In the genomic region with DNA sequence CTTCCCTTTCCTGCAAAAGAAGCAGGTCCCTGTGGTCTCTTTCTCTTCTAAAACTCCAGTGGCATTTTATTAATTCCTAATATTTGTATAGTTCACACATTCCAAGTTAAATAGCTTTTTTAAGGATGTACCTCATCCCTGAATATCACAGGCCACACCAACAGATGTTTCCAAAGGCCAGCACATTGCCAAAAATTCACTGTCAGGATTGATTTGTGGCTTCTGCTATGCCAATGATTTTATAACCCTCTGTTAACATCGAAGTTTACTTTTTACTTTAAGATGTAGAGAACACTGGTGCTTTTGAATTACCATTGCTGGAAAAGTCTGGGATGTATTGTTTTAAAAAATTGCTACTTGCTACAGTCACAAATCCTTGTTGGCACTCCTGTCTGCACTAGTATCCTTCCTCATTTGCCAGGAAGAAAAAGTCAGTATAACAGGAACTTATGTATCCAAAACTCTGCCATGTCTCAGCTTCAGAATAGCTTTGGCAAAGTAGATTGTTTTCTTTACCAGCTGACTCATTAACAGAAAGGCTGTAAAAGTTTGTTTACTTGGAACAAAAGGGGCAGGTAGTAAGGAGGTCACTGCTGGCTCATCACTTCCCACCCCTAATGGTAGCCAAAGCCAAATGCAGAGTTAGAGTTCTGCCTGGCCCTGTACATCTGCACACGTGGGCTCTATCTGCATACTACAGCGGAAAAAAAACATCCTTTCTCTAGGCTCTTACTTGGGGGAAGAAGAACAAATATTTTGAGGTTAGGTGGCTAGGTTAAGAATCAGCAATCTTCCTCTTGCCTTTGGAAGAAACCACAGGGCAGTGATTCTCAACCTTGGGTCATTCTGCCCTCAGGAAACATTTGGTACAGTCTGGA, we compare ENCODE assay signal across 10 cellular contexts.
DNase-seq lines count a peak whose midpoint lies in the region; TF ChIP-seq lines count a peak whose summit lies in the region.
"Had no signal": no experiment of that assay in that cellular context is flagged by ENCODE, and none has a peak within 500 bp of the region (broad histone marks: within the 10 kb centered on the region; RNA-seq: fewer than 3 reads in every experiment).

No MANE protein-coding gene starts in this region.

- H3K27ac ChIP-seq in HEK293 (ENCODE audit: extremely low read depth, low read depth, low read length): no peak overlapping the region
- H3K27ac ChIP-seq in skeletal muscle tissue (ENCODE audit: low read depth, low read length): peak overlapping the region; percentile 67

- POLR2A ChIA-PET in HEK293 (lab: Yijun Ruan, JAX): interaction anchor here (0.6 kb wide), 1 partner anchor 14 kb away, joined by 7 read pairs; no protein-coding TSS in a partner anchor
- POLR2A ChIA-PET in activated CD4-positive, alpha-beta memory T cell treated with anti-CD3 and anti-CD28 coated beads, Interleukin-2, amount 10 ng/mL, durations not matched to agents 7 days and 5 days (lab: Charles Lee): no interaction called here
- POLR2A ChIA-PET in GM10248 (lab: Yijun Ruan, JAX): interaction anchor here (0.6 kb wide), 1 partner anchor 59 kb away, joined by 3 read pairs; no protein-coding TSS in a partner anchor

- TF ChIP-seq CTCF in HEK293 (tag by site-specific recombination; IDR thresholded peaks at IDR 0.05) (no peak), astrocyte of the cerebellum (IDR thresholded peaks at IDR 0.05; ENCODE audit: low read depth, low read length, missing control alignments) (no peak), GM10248 (IDR thresholded peaks at IDR 0.05; ENCODE audit: control extremely low read depth, extremely low read depth, low read depth, missing control alignments) (no peak)

- H3K4me3 ChIP-seq in HEK293 (ENCODE audit: low read depth, low read length): no peak overlapping the region
- no peak overlapping the region for H3K4me3 ChIP-seq in astrocyte of the cerebellum (ENCODE audit: low read depth, low read length)
- H3K4me3 ChIP-seq in skeletal muscle tissue (ENCODE audit: low read length in 3 of 3): no peak overlapping the region

- in situ Hi-C loops in astrocyte of the cerebellum (cut with HindIII; ENCODE audit: low sequenced_read_pairs): no loop called here

- H3K9me3 ChIP-seq in HEK293 (ENCODE audit: control insufficient read depth, insufficient read depth, low read depth, low read length) (no peaks in the 10 kb centered on the region), skeletal muscle tissue (ENCODE audit: control insufficient read depth in 3 of 3, low read length in 3 of 3) (no peaks in the 10 kb centered on the region)

- H3K36me3 ChIP-seq in HEK293 (ENCODE audit: control insufficient read depth in 2 of 2, insufficient read depth in 1 of 2, low read length in 2 of 2) (peaks cover 0 to 7% of the 10 kb centered on the region in 2 experiments; a peak in 2 of 3 replicates), skeletal muscle tissue (ENCODE audit: control insufficient read depth in 3 of 3, insufficient read depth in 3 of 3, low read length in 3 of 3) (no peaks in the 10 kb centered on the region)

- H3K9ac ChIP-seq in skeletal muscle tissue (ENCODE audit: low read depth in 1 of 3, low read length in 3 of 3): no peak overlapping the region

- peaks cover 3% of the 10 kb centered on the region for H3K36me3 Mint-ChIP-seq in activated CD4-positive, alpha-beta memory T cell treated with anti-CD3 and anti-CD28 coated beads, Interleukin-2, amount 10 ng/mL, durations not matched to agents 7 days and 5 days (ENCODE audit: low read depth)

- H3K27me3 ChIP-seq in skeletal muscle tissue (ENCODE audit: control insufficient read depth in 3 of 3, insufficient read depth in 3 of 3, low read length in 3 of 3): no peaks in the 10 kb centered on the region

- DNase-seq in astrocyte of the cerebellum (ENCODE audit: low read depth) (peak; percentile 41), iris pigment epithelial cell (ENCODE audit: low read depth) (peak; percentile 83), NCI-H1436 treated with DMSO at 0.1 percent for 48 hours (lab: John Stamatoyannopoulos, UW) (no peak), GM10248 (ENCODE audit: extremely low spot score) (no peak), mesenteric fat pad (ENCODE audit: low spot score) (no peak)
- no peak for DNase-seq in activated CD4-positive, alpha-beta memory T cell treated with anti-CD3 and anti-CD28 coated beads, Interleukin-2, amount 10 ng/mL, durations not matched to agents 7 days and 5 days
- DNase-seq: NCI-H1436 had no signal

- no peaks in the 10 kb centered on the region for H3K27me3 Mint-ChIP-seq in activated CD4-positive, alpha-beta memory T cell treated with anti-CD3 and anti-CD28 coated beads, Interleukin-2, amount 10 ng/mL, durations not matched to agents 7 days and 5 days
- H3K27me3 Mint-ChIP-seq: activated naive CD4-positive, alpha-beta T cell treated with anti-CD3 and anti-CD28 coated beads, Interleukin-2, amount 50 U/mL, for 24 hours had no signal

- H3K9me3 Mint-ChIP-seq in activated CD4-positive, alpha-beta memory T cell treated with anti-CD3 and anti-CD28 coated beads, Interleukin-2, amount 10 ng/mL, durations not matched to agents 7 days and 5 days: no peaks in the 10 kb centered on the region
- H3K9me3 Mint-ChIP-seq: activated naive CD4-positive, alpha-beta T cell treated with anti-CD3 and anti-CD28 coated beads, Interleukin-2, amount 50 U/mL, for 24 hours had no signal

- no peak overlapping the region for H3K4me3 Mint-ChIP-seq in activated CD4-positive, alpha-beta memory T cell treated with anti-CD3 and anti-CD28 coated beads, Interleukin-2, amount 10 ng/mL, durations not matched to agents 7 days and 5 days
- H3K4me3 Mint-ChIP-seq: activated naive CD4-positive, alpha-beta T cell treated with anti-CD3 and anti-CD28 coated beads, Interleukin-2, amount 50 U/mL, for 24 hours had no signal

- H3K4me1 ChIP-seq in HEK293 (ENCODE audit: control insufficient read depth, insufficient read depth, low read length) (peaks cover 8% of the 10 kb centered on the region), skeletal muscle tissue (ENCODE audit: control insufficient read depth in 3 of 3, insufficient read depth in 3 of 3, low read length in 3 of 3) (peaks cover 9 to 26% (median 13%) of the 10 kb centered on the region in 3 donors)

- H3K27ac Mint-ChIP-seq in activated CD4-positive, alpha-beta memory T cell treated with anti-CD3 and anti-CD28 coated beads, Interleukin-2, amount 10 ng/mL, durations not matched to agents 7 days and 5 days: no peak overlapping the region
- H3K27ac Mint-ChIP-seq: activated naive CD4-positive, alpha-beta T cell treated with anti-CD3 and anti-CD28 coated beads, Interleukin-2, amount 50 U/mL, for 24 hours had no signal

- H3K4me1 Mint-ChIP-seq in activated CD4-positive, alpha-beta memory T cell treated with anti-CD3 and anti-CD28 coated beads, Interleukin-2, amount 10 ng/mL, durations not matched to agents 7 days and 5 days: no peaks in the 10 kb centered on the region
- H3K4me1 Mint-ChIP-seq: activated naive CD4-positive, alpha-beta T cell treated with anti-CD3 and anti-CD28 coated beads, Interleukin-2, amount 50 U/mL, for 24 hours had no signal

- CTCF ChIA-PET in HEK293 (lab: Yijun Ruan, JAX): interaction anchor here (0.6 to 2.8 kb wide), 3 partner anchors 132 to 377 kb away, joined by 3 to 8 read pairs (median 3); no protein-coding TSS in a partner anchor
- CTCF ChIA-PET in activated CD4-positive, alpha-beta memory T cell treated with anti-CD3 and anti-CD28 coated beads, Interleukin-2, amount 10 ng/mL, durations not matched to agents 7 days and 5 days (lab: Charles Lee): no interaction called here
- CTCF ChIA-PET in GM10248 (lab: Yijun Ruan, JAX): interaction anchor here (0.8 to 1.3 kb wide), 2 partner anchors 15 to 18 kb away, joined by 3 read pairs; no protein-coding TSS in a partner anchor

TF ChIP-seq in HEK293, 187 proteins besides CTCF, POLR2A, EP300 and RAD21 (continues in another document):
- TF ChIP-seq ZNF223 (tag by site-specific recombination; IDR thresholded peaks at IDR 0.05) (no peak), PRDM10 (tag by site-specific recombination; IDR thresholded peaks at IDR 0.05) (peak; percentile 88), ZBTB44 (tag by site-specific recombination; IDR thresholded peaks at IDR 0.05) (no peak), RBAK (tag by site-specific recombination; IDR thresholded peaks at IDR 0.05) (no peak)

Comparison
In these comparisons a context has a peak if more than half of its experiments do, and no peak if none do; other contexts are left out.
1. DNase-seq: peak in astrocyte of the cerebellum (single experiment) and iris pigment epithelial cell (single experiment); none in activated CD4-positive, alpha-beta memory T cell treated with anti-CD3 and anti-CD28 coated beads, Interleukin-2, amount 10 ng/mL, durations not matched to agents 7 days and 5 days (single experiment), NCI-H1436 treated with DMSO at 0.1 percent for 48 hours (single experiment), GM10248 (single experiment) and mesenteric fat pad (single experiment).